ENCODE assay signal across 12 cellular contexts in genomic region chr9:70589571-70590263, GRCh38.
DNase-seq lines count a peak whose midpoint lies in the region; ATAC-seq and TF ChIP-seq lines count a peak whose summit lies in the region.
"Had no signal": no experiment of that assay in that cellular context is flagged by ENCODE, and none has a peak within 500 bp of the region (broad histone marks: within the 10 kb centered on the region; RNA-seq: fewer than 3 reads in every experiment).

No MANE protein-coding gene starts in this region.

- intact Hi-C loops in left ventricle myocardium superior (cut with micrococcal nuclease), result loop anchor here (5.0 to 10.0 kb wide), 2 partner anchors 107 to 175 kb away; partner anchors contain the start of gene KLF9

- H3K27ac Mint-ChIP-seq in brain, result peak overlapping the region in 3 of 5 experiments; percentile 15 to 23 (median 16)
- H3K27ac Mint-ChIP-seq: T-helper 2 cell treated with Interferon-gamma antibody and Interleukin-4, amounts not matched to agents 5 μg/mL and 100 μg/mL, for 36 hours had no signal

- TF ChIP-seq CTCF in brain (conservative IDR thresholded peaks at IDR 0.05), result no peak

- peaks cover 0 to 6% (median 0%) of the 10 kb centered on the region in 5 experiments for H3K9me3 Mint-ChIP-seq in brain
- H3K9me3 Mint-ChIP-seq: T-helper 2 cell treated with Interferon-gamma antibody and Interleukin-4, amounts not matched to agents 5 μg/mL and 100 μg/mL, for 36 hours had no signal

- H3K4me1 Mint-ChIP-seq in brain, result peaks cover 35% of the 10 kb centered on the region

- ATAC-seq in left ventricle myocardium superior (peak; percentile 77), HG02884 (IDR thresholded peaks at IDR 0.05; ENCODE audit: unreplicated experiment) (no peak), GM18861 (IDR thresholded peaks at IDR 0.05; ENCODE audit: unreplicated experiment) (no peak)

- H3K27me3 Mint-ChIP-seq in brain, result peaks cover 5% of the 10 kb centered on the region

- no peaks in the 10 kb centered on the region for H3K36me3 Mint-ChIP-seq in brain

- no peak overlapping the region for H3K4me3 Mint-ChIP-seq in brain
- H3K4me3 Mint-ChIP-seq: T-helper 2 cell treated with Interferon-gamma antibody and Interleukin-4, amounts not matched to agents 5 μg/mL and 100 μg/mL, for 36 hours had no signal

- DNase-seq in AG20443 (ENCODE audit: low spot score), result peak; percentile 64
- peak; percentile 47 for DNase-seq in left ventricle myocardium superior
- peak; percentile 10 for DNase-seq in renal cortical epithelial cell (ENCODE audit: low read depth)
- no peak for DNase-seq in activated effector memory CD4-positive, alpha-beta T cell treated with anti-CD3 and anti-CD28 coated beads, Interleukin-2, amount 50 U/mL, for 16 hours
- DNase-seq in 8988T, result no peak
- DNase-seq: activated T-cell treated with anti-CD3 and anti-CD28 coated beads, Interleukin-2, amount 50 U/mL, for 1 hour; NCI-H774; stimulated activated CD4-positive, alpha-beta T cell treated with anti-CD3 and anti-CD28 coated beads, Interleukin-4, amount 100 ng/mL, for 24 hours had no signal

Comparison
In these comparisons a context has a peak if more than half of its experiments do, and no peak if none do; other contexts are left out.
1. DNase-seq: peak in AG20443 (single experiment), left ventricle myocardium superior (single experiment) and renal cortical epithelial cell (single experiment); none in activated effector memory CD4-positive, alpha-beta T cell treated with anti-CD3 and anti-CD28 coated beads, Interleukin-2, amount 50 U/mL, for 16 hours (single experiment) and 8988T (single experiment).